Comparison of ENCODE assay signal across 20 cellular contexts in the genomic region with DNA sequence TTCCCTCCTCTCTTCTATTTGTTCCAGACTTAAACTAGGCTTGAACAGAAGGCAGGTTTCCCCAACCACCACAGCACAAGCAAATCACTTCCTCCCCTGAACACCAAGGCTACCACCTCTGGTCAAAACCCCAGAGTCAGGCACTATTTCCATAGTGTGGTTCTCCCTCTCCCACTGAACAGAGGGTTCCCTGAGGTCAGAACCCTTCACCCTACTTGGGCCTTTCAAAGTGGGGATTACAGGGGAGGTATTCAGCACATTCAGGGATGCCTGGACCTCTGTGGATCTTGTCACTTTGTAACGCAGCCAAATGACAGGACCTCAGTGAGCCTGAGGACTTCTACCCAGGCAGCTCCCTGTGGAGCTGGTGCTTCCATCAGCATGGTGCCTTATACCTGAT.
DNase-seq lines count a peak whose midpoint lies in the region; ATAC-seq and TF ChIP-seq lines count a peak whose summit lies in the region.
"Had no signal": no experiment of that assay in that cellular context is flagged by ENCODE, and none has a peak within 500 bp of the region (broad histone marks: within the 10 kb centered on the region; RNA-seq: fewer than 3 reads in every experiment).

No MANE protein-coding gene starts in this region.

- TF ChIP-seq EP300 in gastroesophageal sphincter (IDR thresholded peaks at IDR 0.05), result no peak
- TF ChIP-seq EP300 in transverse colon (IDR thresholded peaks at IDR 0.05; ENCODE audit: low read depth), result no peak

- DNase-seq in cardiac muscle cell (ENCODE audit: low read depth in 1 of 2, low spot score in 1 of 2) (no peak), left ventricle myocardium superior (no peak), transverse colon (no peak), NCI-H524 treated with DMSO at 0.1 percent for 48 hours (lab: John Stamatoyannopoulos, UW) (no peak), NCI-H1105 (lab: John Stamatoyannopoulos, UW) (no peak)
- no peak for DNase-seq in activated CD4-positive, CD25-positive, alpha-beta regulatory T cell treated with anti-CD3 and anti-CD28 coated beads, Interleukin-2, amount 50 U/mL, for 72 hours
- DNase-seq: activated CD4-positive, alpha-beta T cell treated with anti-CD3 and anti-CD28 coated beads, Interleukin-2, amount 50 U/mL, for 48 hours; activated naive CD4-positive, alpha-beta T cell treated with anti-CD3 and anti-CD28 coated beads for 36 hours; activated T-cell treated with anti-CD3 and anti-CD28 coated beads for 4 hours; BE2C; dermis blood vessel endothelial cell; H7; mesenchymal stem cell; NCI-H2029; NCI-H510A; SHP77 treated with DMSO at 0.1 percent for 48 hours; stimulated activated CD4-positive, alpha-beta T cell treated with anti-CD3 and anti-CD28 coated beads, Interleukin-1b, Interleukin-23, amount 100 ng/mL, for 48 hours had no signal

- ATAC-seq in left ventricle myocardium superior (no peak), gastroesophageal sphincter (no peak)
- ATAC-seq: K562 had no signal

- TF ChIP-seq CTCF in cardiac muscle cell (IDR thresholded peaks at IDR 0.05; ENCODE audit: low read depth, low read length) (no peak), gastroesophageal sphincter (IDR thresholded peaks at IDR 0.05) (no peak), transverse colon (IDR thresholded peaks at IDR 0.05) (no peak)

- in situ Hi-C loops in transverse colon (cut with MboI; ENCODE audit: low pct_ligation_motif_present in 1 of 4, low pct_unique_long_range_greater_than_20kb in 1 of 4, low sequenced_read_pairs in 3 of 4), result no loop called here

- WGBS in gastroesophageal sphincter (ENCODE audit: low coverage in 1 of 2), 2 donors, result no CpG with 5 or more reads among the region's 1 CpG
- 55% methylated on average over 1 of the region's 1 CpG; no CpG with 5 or more reads in 1 of the 2 donors for WGBS in transverse colon (ENCODE audit: low coverage in 1 of 2), 2 donors

- H3K9ac ChIP-seq in rectal smooth muscle tissue (ENCODE audit: low read length), result no peak overlapping the region

- H3K9me3 ChIP-seq in cardiac muscle cell (ENCODE audit: low read depth) (no peaks in the 10 kb centered on the region), gastroesophageal sphincter (no peaks in the 10 kb centered on the region), transverse colon (no peaks in the 10 kb centered on the region)
- H3K9me3 ChIP-seq: BE2C had no signal

- no peak overlapping the region for H3K4me3 ChIP-seq in cardiac muscle cell
- no peak overlapping the region for H3K4me3 ChIP-seq in gastroesophageal sphincter
- no peak overlapping the region for H3K4me3 ChIP-seq in rectal smooth muscle tissue (ENCODE audit: low read length)
- no peak overlapping the region for H3K4me3 ChIP-seq in transverse colon
- H3K4me3 ChIP-seq: K562 had no signal

- H3K4me1 ChIP-seq in cardiac muscle cell (ENCODE audit: low read depth) (peaks cover 60% of the 10 kb centered on the region), gastroesophageal sphincter (peaks cover 68 to 100% (median 98%) of the 10 kb centered on the region in 3 donors), rectal smooth muscle tissue (ENCODE audit: control insufficient read depth, insufficient read depth, low read length) (peaks cover 97% of the 10 kb centered on the region), transverse colon (peaks cover 55 to 97% (median 70%) of the 10 kb centered on the region in 4 donors)

- intact Hi-C loops in left ventricle myocardium superior (cut with micrococcal nuclease) (no loop called here), transverse colon (cut with DNase I; ENCODE audit: low total_unique reads) (no loop called here)

- TF ChIP-seq POLR2A in gastroesophageal sphincter (IDR thresholded peaks at IDR 0.05) (peak in 1 of 2 donors; percentile 10), transverse colon (IDR thresholded peaks at IDR 0.05) (no peak)

- H3K36me3 ChIP-seq in cardiac muscle cell (no peaks in the 10 kb centered on the region), gastroesophageal sphincter (peaks cover 0 to 23% of the 10 kb centered on the region in 2 donors), rectal smooth muscle tissue (ENCODE audit: control insufficient read depth, insufficient read depth, low read length) (peaks cover 7% of the 10 kb centered on the region), transverse colon (no peaks in the 10 kb centered on the region)

- H3K27me3 ChIP-seq in cardiac muscle cell (no peaks in the 10 kb centered on the region), gastroesophageal sphincter (no peaks in the 10 kb centered on the region), rectal smooth muscle tissue (ENCODE audit: control insufficient read depth, insufficient read depth, low read length) (no peaks in the 10 kb centered on the region), transverse colon (no peaks in the 10 kb centered on the region)
- H3K27me3 ChIP-seq: BE2C had no signal

- H3K27ac ChIP-seq in cardiac muscle cell (peak overlapping the region; percentile 4), gastroesophageal sphincter (peak overlapping the region; percentile 97 to 99 (median 97)), rectal smooth muscle tissue (ENCODE audit: low read depth, low read length) (peak overlapping the region; percentile 98), transverse colon (peak overlapping the region; percentile 85 to 95 (median 89))

Comparison
In these comparisons a context has a peak if more than half of its experiments do, and no peak if none do; other contexts are left out.
1. H3K27ac ChIP-seq: peak in every context shown above with its lines; median percentile 98 in rectal smooth muscle tissue; 97 in gastroesophageal sphincter; 89 in transverse colon; 4 in cardiac muscle cell.